21 cellular contexts compared by ENCODE assay signal in genomic region chr14:71108398-71109114, GRCh38.
DNase-seq lines count a peak whose midpoint lies in the region; ATAC-seq and TF ChIP-seq lines count a peak whose summit lies in the region.
"Had no signal": no experiment of that assay in that cellular context is flagged by ENCODE, and none has a peak within 500 bp of the region (broad histone marks: within the 10 kb centered on the region; RNA-seq: fewer than 3 reads in every experiment).

No MANE protein-coding gene starts in this region.

- no peaks in the 10 kb centered on the region for H3K9me3 ChIP-seq in osteoblast (ENCODE audit: low read depth, low read length)
- H3K9me3 ChIP-seq: A549, body of pancreas, prostate gland, stomach, thyroid gland had no signal

- BruUV-seq in Calu3 (replicated peaks; lab: Mats Ljungman, UMichigan): no TSS peak

- H3K4me1 Mint-ChIP-seq in activated CD4-positive, alpha-beta memory T cell treated with anti-CD3 and anti-CD28 coated beads for 36 hours (ENCODE audit: low read depth): peaks cover 11% of the 10 kb centered on the region
- H3K4me1 Mint-ChIP-seq in activated CD4-positive, alpha-beta memory T cell treated with anti-CD3 and anti-CD28 coated beads, Interleukin-2, amount 10 ng/mL, durations not matched to agents 7 days and 5 days: peaks cover 5% of the 10 kb centered on the region
- no peaks in the 10 kb centered on the region for H3K4me1 Mint-ChIP-seq in Calu3 (ENCODE audit: low read depth, unreplicated experiment)
- H3K4me1 Mint-ChIP-seq: memory B cell had no signal

- DNase-seq in activated CD4-positive, alpha-beta memory T cell treated with anti-CD3 and anti-CD28 coated beads for 36 hours: no peak
- DNase-seq in activated CD4-positive, alpha-beta memory T cell treated with anti-CD3 and anti-CD28 coated beads, Interleukin-2, amount 10 ng/mL, durations not matched to agents 7 days and 5 days: no peak
- DNase-seq in Calu3 (no peak), amniotic epithelial cell (ENCODE audit: low read depth) (peak; percentile 51), osteoblast (ENCODE audit: insufficient read length, low spot score, missing footprints) (no peak), midbrain (lab: John Stamatoyannopoulos, UW) (no peak), RPMI8226 (no peak)
- DNase-seq: body of pancreas, HCEC 1CT, immature natural killer cell, NCI-H1417 treated with DMSO at 0.1 percent for 48 hours, NCI-H748 treated with DMSO at 0.1 percent for 48 hours, stomach, T-helper 2 cell, thyroid gland had no signal

- H3K9me3 Mint-ChIP-seq in activated CD4-positive, alpha-beta memory T cell treated with anti-CD3 and anti-CD28 coated beads for 36 hours: no peaks in the 10 kb centered on the region
- H3K9me3 Mint-ChIP-seq in activated CD4-positive, alpha-beta memory T cell treated with anti-CD3 and anti-CD28 coated beads, Interleukin-2, amount 10 ng/mL, durations not matched to agents 7 days and 5 days: no peaks in the 10 kb centered on the region
- no peaks in the 10 kb centered on the region for H3K9me3 Mint-ChIP-seq in Calu3 (ENCODE audit: low read depth, unreplicated experiment)
- H3K9me3 Mint-ChIP-seq: activated T-helper 2 cell treated with anti-CD3 and anti-CD28 coated beads, Interferon-gamma antibody, Interleukin-2, Interleukin-4, amounts not matched to agents 10 μg/mL and 5 μg/mL and 100 μg/mL, durations not matched to agents 14 hours and 24 hours and 36 hours; immature natural killer cell; memory B cell had no signal

- POLR2A ChIA-PET in activated CD4-positive, alpha-beta memory T cell treated with anti-CD3 and anti-CD28 coated beads for 36 hours (lab: Charles Lee): no interaction called here
- POLR2A ChIA-PET in activated CD4-positive, alpha-beta memory T cell treated with anti-CD3 and anti-CD28 coated beads, Interleukin-2, amount 10 ng/mL, durations not matched to agents 7 days and 5 days (lab: Charles Lee): no interaction called here

- no peaks in the 10 kb centered on the region for H3K79me2 ChIP-seq in osteoblast (ENCODE audit: insufficient read depth, low read length)

- H3K4me1 ChIP-seq in osteoblast (ENCODE audit: insufficient read depth, low read length): peaks cover 26% of the 10 kb centered on the region
- H3K4me1 ChIP-seq: A549, body of pancreas, prostate gland, stomach, thyroid gland had no signal

- peak overlapping the region; percentile 58 for H3K27ac Mint-ChIP-seq in activated CD4-positive, alpha-beta memory T cell treated with anti-CD3 and anti-CD28 coated beads for 36 hours
- no peak overlapping the region for H3K27ac Mint-ChIP-seq in activated CD4-positive, alpha-beta memory T cell treated with anti-CD3 and anti-CD28 coated beads, Interleukin-2, amount 10 ng/mL, durations not matched to agents 7 days and 5 days
- peak overlapping the region; percentile 46 for H3K27ac Mint-ChIP-seq in Calu3 (ENCODE audit: unreplicated experiment)
- H3K27ac Mint-ChIP-seq: memory B cell had no signal

- no peak overlapping the region for H3K4me3 ChIP-seq in osteoblast (ENCODE audit: insufficient read depth, low read length)
- H3K4me3 ChIP-seq: A549, body of pancreas, K562, prostate gland, stomach, thyroid gland had no signal

- H3K36me3 Mint-ChIP-seq in activated CD4-positive, alpha-beta memory T cell treated with anti-CD3 and anti-CD28 coated beads for 36 hours: peaks cover 30% of the 10 kb centered on the region
- peaks cover 55% of the 10 kb centered on the region for H3K36me3 Mint-ChIP-seq in activated CD4-positive, alpha-beta memory T cell treated with anti-CD3 and anti-CD28 coated beads, Interleukin-2, amount 10 ng/mL, durations not matched to agents 7 days and 5 days (ENCODE audit: low read depth)
- peaks cover 12% of the 10 kb centered on the region for H3K36me3 Mint-ChIP-seq in Calu3 (ENCODE audit: insufficient read depth, unreplicated experiment)

- no peak overlapping the region for H2AFZ ChIP-seq in osteoblast (ENCODE audit: low read length)

- H3K27ac ChIP-seq in osteoblast (ENCODE audit: low read depth, low read length): peak overlapping the region; percentile 51
- H3K27ac ChIP-seq: A549, body of pancreas, prostate gland, stomach, thyroid gland had no signal

- TF ChIP-seq CTCF in Calu3 (IDR thresholded peaks at IDR 0.05; ENCODE audit: unreplicated experiment) (no peak), osteoblast (IDR thresholded peaks at IDR 0.05; ENCODE audit: extremely low read depth, low read depth, low read length) (no peak)

- H3K36me3 ChIP-seq in osteoblast (ENCODE audit: insufficient read depth, low read length): peaks cover 24% of the 10 kb centered on the region

- no peak overlapping the region for H3K4me3 Mint-ChIP-seq in activated CD4-positive, alpha-beta memory T cell treated with anti-CD3 and anti-CD28 coated beads for 36 hours
- H3K4me3 Mint-ChIP-seq in activated CD4-positive, alpha-beta memory T cell treated with anti-CD3 and anti-CD28 coated beads, Interleukin-2, amount 10 ng/mL, durations not matched to agents 7 days and 5 days: no peak overlapping the region
- no peak overlapping the region for H3K4me3 Mint-ChIP-seq in Calu3 (ENCODE audit: low read depth, unreplicated experiment)
- H3K4me3 Mint-ChIP-seq: immature natural killer cell, memory B cell had no signal

- CTCF ChIA-PET in activated CD4-positive, alpha-beta memory T cell treated with anti-CD3 and anti-CD28 coated beads for 36 hours (lab: Charles Lee): interaction anchor here (1.4 kb wide), 1 partner anchor 644 kb away, joined by 7 read pairs; no protein-coding TSS in a partner anchor
- CTCF ChIA-PET in activated CD4-positive, alpha-beta memory T cell treated with anti-CD3 and anti-CD28 coated beads, Interleukin-2, amount 10 ng/mL, durations not matched to agents 7 days and 5 days (lab: Charles Lee): no interaction called here
- CTCF ChIA-PET in Calu3 (lab: Charles Lee): no interaction called here

- H3K4me2 ChIP-seq in osteoblast (ENCODE audit: insufficient read depth, low read length): no peak overlapping the region
- H3K4me2 ChIP-seq: A549 had no signal

- no peaks in the 10 kb centered on the region for H3K27me3 Mint-ChIP-seq in activated CD4-positive, alpha-beta memory T cell treated with anti-CD3 and anti-CD28 coated beads for 36 hours
- no peaks in the 10 kb centered on the region for H3K27me3 Mint-ChIP-seq in activated CD4-positive, alpha-beta memory T cell treated with anti-CD3 and anti-CD28 coated beads, Interleukin-2, amount 10 ng/mL, durations not matched to agents 7 days and 5 days
- no peaks in the 10 kb centered on the region for H3K27me3 Mint-ChIP-seq in Calu3 (ENCODE audit: unreplicated experiment)
- H3K27me3 Mint-ChIP-seq: memory B cell had no signal

- no peak for ATAC-seq in GM21367 (IDR thresholded peaks at IDR 0.05; ENCODE audit: unreplicated experiment)
- ATAC-seq: A549, body of pancreas, K562 had no signal

- H3K27me3 ChIP-seq in osteoblast (ENCODE audit: insufficient read depth, low read length): no peaks in the 10 kb centered on the region
- H3K27me3 ChIP-seq: body of pancreas, stomach, thyroid gland had no signal

- no peaks in the 10 kb centered on the region for H4K20me1 ChIP-seq in osteoblast (ENCODE audit: insufficient read depth, low read length)

- intact Hi-C loops in activated CD4-positive, alpha-beta memory T cell treated with anti-CD3 and anti-CD28 coated beads for 36 hours (cut with micrococcal nuclease): no loop called here
- intact Hi-C loops in Calu3 (cut with micrococcal nuclease; ENCODE audit: unreplicated experiment): no loop called here
